Comparison of ENCODE assay signal across 9 cellular contexts in genomic region chr3:30687930-30688570, GRCh38.
DNase-seq lines count a peak whose midpoint lies in the region; ATAC-seq and TF ChIP-seq lines count a peak whose summit lies in the region.
"Had no signal": no experiment of that assay in that cellular context is flagged by ENCODE, and none has a peak within 500 bp of the region (broad histone marks: within the 10 kb centered on the region; RNA-seq: fewer than 3 reads in every experiment).

No MANE protein-coding gene starts in this region.

- H3K27ac Mint-ChIP-seq in Caco-2 (ENCODE audit: unreplicated experiment): peak overlapping the region; percentile 23

- no peaks in the 10 kb centered on the region for H3K27me3 ChIP-seq in Caco-2 (replicated peaks; ENCODE audit: control insufficient read depth, insufficient read depth, low read length)
- H3K27me3 ChIP-seq in RWPE2 (ENCODE audit: insufficient read depth, poor library complexity, severe bottlenecking): no peaks in the 10 kb centered on the region
- H3K27me3 ChIP-seq in hepatocyte: no peaks in the 10 kb centered on the region
- H3K27me3 ChIP-seq in smooth muscle cell (ENCODE audit: low read depth): no peaks in the 10 kb centered on the region

- H3F3A ChIP-seq in smooth muscle cell (ENCODE audit: low read depth): peaks cover 10% of the 10 kb centered on the region

- H2AFZ ChIP-seq in hepatocyte (no peak overlapping the region), smooth muscle cell (ENCODE audit: low read depth) (no peak overlapping the region)

- no peak overlapping the region for H3K9ac ChIP-seq in smooth muscle cell (ENCODE audit: low read depth)

- DNase-seq in Caco-2 (no peak), RWPE2 (ENCODE audit: low spot score) (no peak), hepatocyte (ENCODE audit: low spot score) (no peak), smooth muscle cell (lab: John Stamatoyannopoulos, UW; ENCODE audit: unreplicated experiment) (no peak), SW480 (ENCODE audit: low spot score) (no peak), cerebellum (ENCODE audit: low spot score) (no peak), HK-2 (ENCODE audit: unreplicated experiment) (no peak)
- DNase-seq: EL had no signal

- H3K4me1 Mint-ChIP-seq in Caco-2 (ENCODE audit: low read depth, unreplicated experiment): peaks cover 50% of the 10 kb centered on the region

- ATAC-seq in RWPE2 (ENCODE audit: low read depth): no peak
- ATAC-seq: left lobe of liver had no signal

- no peak for TF ChIP-seq CTCF in Caco-2 (IDR thresholded peaks at IDR 0.05; ENCODE audit: insufficient read depth in 1 of 2, low read depth in 1 of 2, low read length in 1 of 2, severe bottlenecking in 1 of 2, unreplicated experiment in 1 of 2)
- no peak for TF ChIP-seq CTCF in RWPE2 (IDR thresholded peaks at IDR 0.05; ENCODE audit: poor library complexity, severe bottlenecking)
- TF ChIP-seq CTCF in hepatocyte (IDR thresholded peaks at IDR 0.05; ENCODE audit: poor library complexity): no peak
- no peak for TF ChIP-seq CTCF in smooth muscle cell (IDR thresholded peaks at IDR 0.05; ENCODE audit: borderline replicate concordance, insufficient read depth, poor library complexity, severe bottlenecking)

- no TSS peak for BruUV-seq in Caco-2 (replicated peaks; lab: Mats Ljungman, UMichigan)

- H3K9me3 Mint-ChIP-seq in Caco-2 (ENCODE audit: unreplicated experiment): no peaks in the 10 kb centered on the region

- H3K27ac ChIP-seq in RWPE2 (ENCODE audit: poor library complexity, severe bottlenecking) (peak overlapping the region; percentile 94), hepatocyte (peak overlapping the region; percentile 84), smooth muscle cell (ENCODE audit: low read depth) (peak overlapping the region; percentile 81)

- H3K36me3 Mint-ChIP-seq in Caco-2 (ENCODE audit: insufficient read depth, unreplicated experiment): peaks cover 83% of the 10 kb centered on the region

- H4K20me1 ChIP-seq in hepatocyte (ENCODE audit: insufficient read depth, poor library complexity, severe bottlenecking) (no peaks in the 10 kb centered on the region), smooth muscle cell (ENCODE audit: low read depth) (no peaks in the 10 kb centered on the region)

- H3K9me3 ChIP-seq in Caco-2 (no peaks in the 10 kb centered on the region), RWPE2 (ENCODE audit: severe bottlenecking) (no peaks in the 10 kb centered on the region), hepatocyte (ENCODE audit: low read depth) (no peaks in the 10 kb centered on the region), smooth muscle cell (replicated peaks; ENCODE audit: low read depth) (no peaks in the 10 kb centered on the region)

- H3K9me2 ChIP-seq in hepatocyte (replicated peaks; ENCODE audit: insufficient read depth): no peaks in the 10 kb centered on the region

- peaks cover 11% of the 10 kb centered on the region for H3K36me3 ChIP-seq in Caco-2 (ENCODE audit: control insufficient read depth, insufficient read depth, low read length)
- peaks cover 98% of the 10 kb centered on the region for H3K36me3 ChIP-seq in RWPE2 (ENCODE audit: low read depth)
- H3K36me3 ChIP-seq in hepatocyte (replicated peaks; ENCODE audit: insufficient read depth, low read depth): no peaks in the 10 kb centered on the region
- no peaks in the 10 kb centered on the region for H3K36me3 ChIP-seq in smooth muscle cell (ENCODE audit: low read depth)

- CTCF ChIA-PET in Caco-2 (lab: Charles Lee): no interaction called here

- H3K27me3 Mint-ChIP-seq in Caco-2 (ENCODE audit: insufficient read depth, unreplicated experiment): no peaks in the 10 kb centered on the region

- POLR2A ChIA-PET in Caco-2 (lab: Charles Lee): no interaction called here

- H3K4me3 Mint-ChIP-seq in Caco-2 (ENCODE audit: unreplicated experiment): no peak overlapping the region

- H3K4me3 ChIP-seq in Caco-2 (ENCODE audit: low read depth, low read length): no peak overlapping the region
- no peak overlapping the region for H3K4me3 ChIP-seq in RWPE2 (ENCODE audit: severe bottlenecking)
- no peak overlapping the region for H3K4me3 ChIP-seq in hepatocyte
- no peak overlapping the region for H3K4me3 ChIP-seq in smooth muscle cell

- H3K79me2 ChIP-seq in hepatocyte (peaks cover 7% of the 10 kb centered on the region), smooth muscle cell (ENCODE audit: low read depth) (peaks cover 4% of the 10 kb centered on the region)

- H3K4me2 ChIP-seq in hepatocyte: peak overlapping the region; percentile 46
- H3K4me2 ChIP-seq in smooth muscle cell: no peak overlapping the region

- intact Hi-C loops in Caco-2 (cut with micrococcal nuclease; ENCODE audit: unreplicated experiment): no loop called here

- 79% methylated on average over 8 of the region's 8 CpGs for WGBS in hepatocyte (ENCODE audit: low lambda C conversion rate, missing lambda C conversion rate)
- WGBS in smooth muscle cell (ENCODE audit: low lambda C conversion rate): 82% methylated on average over 8 of the region's 8 CpGs

- H3K4me1 ChIP-seq in Caco-2: peaks cover 41% of the 10 kb centered on the region
- H3K4me1 ChIP-seq in RWPE2 (ENCODE audit: insufficient read depth, poor library complexity, severe bottlenecking): peaks cover 34% of the 10 kb centered on the region
- peaks cover 21% of the 10 kb centered on the region for H3K4me1 ChIP-seq in hepatocyte (ENCODE audit: insufficient read depth)
- H3K4me1 ChIP-seq in smooth muscle cell (ENCODE audit: low read depth): peaks cover 3% of the 10 kb centered on the region
